In the genomic region with DNA sequence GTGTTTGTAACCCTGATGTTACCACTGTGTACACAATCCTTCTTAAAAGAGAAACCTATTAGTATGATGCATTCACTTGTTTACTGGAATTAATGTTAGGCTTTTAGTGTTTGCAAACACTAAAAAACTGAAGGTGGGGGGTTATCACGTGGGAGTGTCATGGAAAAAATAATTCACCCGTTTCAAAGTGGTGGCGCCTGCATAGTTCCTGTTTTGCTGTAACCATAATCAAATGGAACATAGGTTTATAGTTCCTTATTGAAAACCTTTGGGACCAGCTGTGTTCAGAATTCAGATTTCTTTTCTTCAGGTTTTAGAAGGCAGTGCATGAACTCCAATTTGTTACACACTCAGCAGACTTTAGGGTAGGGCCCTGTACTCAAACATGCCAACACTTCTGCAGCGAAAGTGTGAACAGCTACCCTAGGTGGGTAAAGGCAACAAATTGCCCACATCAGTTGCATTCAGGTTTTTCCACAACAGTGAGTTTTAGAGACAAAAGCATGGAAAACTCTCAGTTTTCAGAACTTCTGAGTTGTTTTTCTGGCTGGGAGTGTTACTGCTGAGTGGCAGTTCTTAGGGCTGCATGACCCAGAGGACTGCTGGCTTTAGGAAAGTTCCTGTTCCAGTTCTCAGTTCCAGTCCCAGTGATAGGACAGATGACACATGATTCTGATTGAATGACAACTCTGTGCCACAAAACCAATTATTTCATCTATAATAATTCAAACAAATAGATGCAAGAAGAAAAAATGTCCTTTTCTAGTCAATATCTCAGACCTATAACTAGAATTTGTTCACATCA, we compare ENCODE assay signal across 15 cellular contexts. TPM values are rescaled to one million over a fixed set of nuclear protein-coding genes. Genes with fewer than 3 reads are reported as not detected.
DNase-seq lines count a peak whose midpoint lies in the region; ATAC-seq and TF ChIP-seq lines count a peak whose summit lies in the region.
"Had no signal": no experiment of that assay in that cellular context is flagged by ENCODE, and none has a peak within 500 bp of the region (broad histone marks: within the 10 kb centered on the region; RNA-seq: fewer than 3 reads in every experiment).

No MANE protein-coding gene starts in this region.

- H3K4me1 Mint-ChIP-seq in activated CD8-positive, alpha-beta T cell treated with anti-CD3 and anti-CD28 coated beads, Interleukin-2, amount 10 ng/mL, durations not matched to agents 7 days and 5 days (ENCODE audit: low read depth), result peaks cover 50% of the 10 kb centered on the region
- H3K4me1 Mint-ChIP-seq in nephron progenitor cell, result peaks cover 7% of the 10 kb centered on the region
- peaks cover 22% of the 10 kb centered on the region for H3K4me1 Mint-ChIP-seq in activated CD4-positive, alpha-beta T cell treated with anti-CD3 and anti-CD28 coated beads, Interleukin-2, amount 10 ng/mL, durations not matched to agents 7 days and 5 days

- H3K27me3 ChIP-seq in parathyroid adenoma (ENCODE audit: control insufficient read depth, insufficient read depth, low read length) (no peaks in the 10 kb centered on the region), ascending aorta (no peaks in the 10 kb centered on the region)
- H3K27me3 ChIP-seq: ovary had no signal

- POLR2A ChIA-PET in activated CD8-positive, alpha-beta T cell treated with anti-CD3 and anti-CD28 coated beads, Interleukin-2, amount 10 ng/mL, durations not matched to agents 7 days and 5 days (lab: Charles Lee), result interaction anchor here (0.9 to 1.1 kb wide), 2 partner anchors 28 to 94 kb away, joined by 3 to 4 read pairs; no protein-coding TSS in a partner anchor
- POLR2A ChIA-PET in activated CD4-positive, alpha-beta T cell treated with anti-CD3 and anti-CD28 coated beads, Interleukin-2, amount 10 ng/mL, durations not matched to agents 7 days and 5 days (lab: Charles Lee), result no interaction called here

- no peak overlapping the region for H3K4me3 Mint-ChIP-seq in activated CD8-positive, alpha-beta T cell treated with anti-CD3 and anti-CD28 coated beads, Interleukin-2, amount 10 ng/mL, durations not matched to agents 7 days and 5 days
- no peak overlapping the region for H3K4me3 Mint-ChIP-seq in nephron progenitor cell
- H3K4me3 Mint-ChIP-seq in activated CD4-positive, alpha-beta T cell treated with anti-CD3 and anti-CD28 coated beads, Interleukin-2, amount 10 ng/mL, durations not matched to agents 7 days and 5 days, result no peak overlapping the region
- H3K4me3 Mint-ChIP-seq: activated naive CD4-positive, alpha-beta T cell treated with anti-CD3 and anti-CD28 coated beads, Interleukin-2, amount 10 ng/mL, durations not matched to agents 7 days and 5 days; type B pancreatic cell had no signal

- CTCF ChIA-PET in activated CD8-positive, alpha-beta T cell treated with anti-CD3 and anti-CD28 coated beads, Interleukin-2, amount 10 ng/mL, durations not matched to agents 7 days and 5 days (lab: Charles Lee), result interaction anchor here (1.7 kb wide), 1 partner anchor 324 kb away, joined by 3 read pairs; no protein-coding TSS in a partner anchor
- CTCF ChIA-PET in activated CD4-positive, alpha-beta T cell treated with anti-CD3 and anti-CD28 coated beads, Interleukin-2, amount 10 ng/mL, durations not matched to agents 7 days and 5 days (lab: Charles Lee), result no interaction called here

- H3K9me3 ChIP-seq in parathyroid adenoma (ENCODE audit: control insufficient read depth, low read length) (no peaks in the 10 kb centered on the region), ascending aorta (no peaks in the 10 kb centered on the region)
- H3K9me3 ChIP-seq: ovary had no signal

- H3K36me3 Mint-ChIP-seq in activated CD8-positive, alpha-beta T cell treated with anti-CD3 and anti-CD28 coated beads, Interleukin-2, amount 10 ng/mL, durations not matched to agents 7 days and 5 days (ENCODE audit: low read depth), result peaks cover 21% of the 10 kb centered on the region
- no peaks in the 10 kb centered on the region for H3K36me3 Mint-ChIP-seq in nephron progenitor cell (ENCODE audit: low read depth)
- peaks cover 7% of the 10 kb centered on the region for H3K36me3 Mint-ChIP-seq in activated CD4-positive, alpha-beta T cell treated with anti-CD3 and anti-CD28 coated beads, Interleukin-2, amount 10 ng/mL, durations not matched to agents 7 days and 5 days (ENCODE audit: low read depth)
- H3K36me3 Mint-ChIP-seq: type B pancreatic cell had no signal

- no peaks in the 10 kb centered on the region for H3K9me3 Mint-ChIP-seq in activated CD8-positive, alpha-beta T cell treated with anti-CD3 and anti-CD28 coated beads, Interleukin-2, amount 10 ng/mL, durations not matched to agents 7 days and 5 days (ENCODE audit: insufficient read depth)
- no peaks in the 10 kb centered on the region for H3K9me3 Mint-ChIP-seq in nephron progenitor cell
- no peaks in the 10 kb centered on the region for H3K9me3 Mint-ChIP-seq in activated CD4-positive, alpha-beta T cell treated with anti-CD3 and anti-CD28 coated beads, Interleukin-2, amount 10 ng/mL, durations not matched to agents 7 days and 5 days
- H3K9me3 Mint-ChIP-seq: activated naive CD4-positive, alpha-beta T cell treated with anti-CD3 and anti-CD28 coated beads, Interleukin-2, amount 10 ng/mL, durations not matched to agents 7 days and 5 days had no signal

- no peaks in the 10 kb centered on the region for H3K4me1 ChIP-seq in parathyroid adenoma
- no peaks in the 10 kb centered on the region for H3K4me1 ChIP-seq in ascending aorta

- TF ChIP-seq CTCF in parathyroid adenoma (IDR thresholded peaks at IDR 0.05) (no peak), ascending aorta (IDR thresholded peaks at IDR 0.05) (no peak), nephron progenitor cell (IDR thresholded peaks at IDR 0.05) (no peak)

- intact Hi-C loops in ascending aorta (cut with DNase I), result no loop called here

- H3K27ac ChIP-seq in parathyroid adenoma (peak overlapping the region; percentile 24), ascending aorta (no peak overlapping the region)
- H3K27ac ChIP-seq: ovary, SK-N-MC had no signal

- H2AFZ ChIP-seq in parathyroid adenoma, result peak overlapping the region; percentile 38

- H3K4me2 ChIP-seq in parathyroid adenoma (ENCODE audit: low read length), result no peak overlapping the region

- no peak for DNase-seq in activated CD8-positive, alpha-beta T cell treated with anti-CD3 and anti-CD28 coated beads, Interleukin-2, amount 10 ng/mL, durations not matched to agents 7 days and 5 days
- DNase-seq in retina (no peak), ascending aorta (ENCODE audit: low spot score in 2 of 2) (no peak), nephron progenitor cell (no peak)
- DNase-seq in activated CD4-positive, alpha-beta T cell treated with anti-CD3 and anti-CD28 coated beads, Interleukin-2, amount 10 ng/mL, durations not matched to agents 7 days and 5 days, result no peak
- DNase-seq: activated CD4-positive, alpha-beta T cell treated with anti-CD3 and anti-CD28 coated beads, Interleukin-2, amount 50 U/mL, for 4 hours; activated naive CD4-positive, alpha-beta T cell treated with anti-CD3 and anti-CD28 coated beads, Interleukin-2, amount 10 ng/mL, durations not matched to agents 7 days and 5 days; left cardiac atrium; NCI-H524; ovary had no signal

- peak; percentile 47 for ATAC-seq in GM18868 (IDR thresholded peaks at IDR 0.05; ENCODE audit: unreplicated experiment)
- ATAC-seq in HG03378 (IDR thresholded peaks at IDR 0.05; ENCODE audit: unreplicated experiment), result peak; percentile 55
- peak; percentile 29 for ATAC-seq in activated CD8-positive, alpha-beta T cell treated with anti-CD3 and anti-CD28 coated beads, Interleukin-2, amount 10 ng/mL, durations not matched to agents 7 days and 5 days

- no peak overlapping the region for H3K9ac ChIP-seq in parathyroid adenoma

- H3K4me3 ChIP-seq in parathyroid adenoma (ENCODE audit: low read depth, low read length) (no peak overlapping the region), ascending aorta (no peak overlapping the region)
- H3K4me3 ChIP-seq: ovary, SK-N-MC had no signal

- no peaks in the 10 kb centered on the region for H3K36me3 ChIP-seq in parathyroid adenoma (ENCODE audit: control insufficient read depth, insufficient read depth, low read length)
- no peaks in the 10 kb centered on the region for H3K36me3 ChIP-seq in ascending aorta
- H3K36me3 ChIP-seq: ovary had no signal

- H3K27me3 Mint-ChIP-seq in activated CD8-positive, alpha-beta T cell treated with anti-CD3 and anti-CD28 coated beads, Interleukin-2, amount 10 ng/mL, durations not matched to agents 7 days and 5 days (ENCODE audit: low read depth), result no peaks in the 10 kb centered on the region
- no peaks in the 10 kb centered on the region for H3K27me3 Mint-ChIP-seq in nephron progenitor cell (ENCODE audit: low read depth, poor library complexity)
- H3K27me3 Mint-ChIP-seq in activated CD4-positive, alpha-beta T cell treated with anti-CD3 and anti-CD28 coated beads, Interleukin-2, amount 10 ng/mL, durations not matched to agents 7 days and 5 days, result no peaks in the 10 kb centered on the region
- H3K27me3 Mint-ChIP-seq: activated naive CD4-positive, alpha-beta T cell treated with anti-CD3 and anti-CD28 coated beads, Interleukin-2, amount 10 ng/mL, durations not matched to agents 7 days and 5 days; type B pancreatic cell had no signal

- no peaks in the 10 kb centered on the region for H3K79me2 ChIP-seq in parathyroid adenoma

- H3K27ac Mint-ChIP-seq in activated CD8-positive, alpha-beta T cell treated with anti-CD3 and anti-CD28 coated beads, Interleukin-2, amount 10 ng/mL, durations not matched to agents 7 days and 5 days, result no peak overlapping the region
- no peak overlapping the region for H3K27ac Mint-ChIP-seq in nephron progenitor cell
- no peak overlapping the region for H3K27ac Mint-ChIP-seq in activated CD4-positive, alpha-beta T cell treated with anti-CD3 and anti-CD28 coated beads, Interleukin-2, amount 10 ng/mL, durations not matched to agents 7 days and 5 days
- H3K27ac Mint-ChIP-seq: activated naive CD4-positive, alpha-beta T cell treated with anti-CD3 and anti-CD28 coated beads, Interleukin-2, amount 10 ng/mL, durations not matched to agents 7 days and 5 days; type B pancreatic cell had no signal

RNA-seq across cellular contexts. Expression of gene IVNS1ABP, which starts 29.1 kb away (rescaled TPM):
- 100 to 1,000 TPM; 216 to 234 TPM for total RNA-seq in activated CD8-positive, alpha-beta T cell treated with anti-CD3 and anti-CD28 coated beads, Interleukin-2, amount 10 ng/mL, durations not matched to agents 7 days and 5 days
- total RNA-seq in ascending aorta, result 61.0 TPM
- 10 to 100 TPM; 87.9 to 89.9 TPM for total RNA-seq in activated CD4-positive, alpha-beta T cell treated with anti-CD3 and anti-CD28 coated beads, Interleukin-2, amount 10 ng/mL, durations not matched to agents 7 days and 5 days
